ENCODE assay signal across 1 cellular context in genomic region chr3:183287301-183287971, GRCh38.
TF ChIP-seq lines count a peak whose summit lies in the region.

No MANE protein-coding gene starts in this region.

TF ChIP-seq in K562, 482 proteins besides CTCF, POLR2A, EP300 and RAD21 (continued from another document and continues in another):
- TF ChIP-seq PBX2 (CRISPR knock-in tag; IDR thresholded peaks at IDR 0.05; ENCODE audit: low read depth) = no peak
- TF ChIP-seq PBX2 (tag; conservative IDR thresholded peaks at IDR 0.05; ENCODE audit: low read depth) = peak; percentile 75
- TF ChIP-seq GATAD2A (IDR thresholded peaks at IDR 0.05) = no peak
- TF ChIP-seq PTBP1 (IDR thresholded peaks at IDR 0.05; ENCODE audit: low read depth, low read length) = no peak
- no peak for TF ChIP-seq THAP7 (CRISPR knock-in tag; IDR thresholded peaks at IDR 0.05)
- TF ChIP-seq DDX20 (tag; IDR thresholded peaks at IDR 0.05; ENCODE audit: low read depth) = peak; percentile 42; the same call in 1 of the 2 replicates
- TF ChIP-seq MTF1 (CRISPR knock-in tag; IDR thresholded peaks at IDR 0.05; ENCODE audit: borderline replicate concordance) = no peak
- TF ChIP-seq NFYB (IDR thresholded peaks at IDR 0.05; ENCODE audit: extremely low read depth, insufficient read length) = no peak
- no peak for TF ChIP-seq ZNF23 (CRISPR knock-in tag; IDR thresholded peaks at IDR 0.05)
- no peak for TF ChIP-seq ZNF12 (CRISPR knock-in tag; IDR thresholded peaks at IDR 0.05)
- no peak for TF ChIP-seq E2F1 (CRISPR knock-in tag; IDR thresholded peaks at IDR 0.05)
- TF ChIP-seq ZNF121 (CRISPR knock-in tag; conservative IDR thresholded peaks at IDR 0.05) = no peak
- TF ChIP-seq CBX2 (IDR thresholded peaks at IDR 0.05; ENCODE audit: insufficient read depth, low read length, poor library complexity, severe bottlenecking) = no peak
- TF ChIP-seq BCOR (IDR thresholded peaks at IDR 0.05) = no peak
- no peak for TF ChIP-seq ZNF280B (CRISPR knock-in tag; IDR thresholded peaks at IDR 0.05)
- peak; percentile 48; the same call in 1 of the 2 replicates for TF ChIP-seq MEF2A (IDR thresholded peaks at IDR 0.05; ENCODE audit: control insufficient read depth, low read depth, low read length)
- TF ChIP-seq MCM3 (IDR thresholded peaks at IDR 0.05) = no peak
- peak in 1 of 2 experiments; percentile 63; a peak in 2 of 4 replicates for TF ChIP-seq ZNF318 (IDR thresholded peaks at IDR 0.05; ENCODE audit: borderline replicate concordance in 1 of 2, low read depth in 1 of 2)
- no peak for TF ChIP-seq MLLT1 (IDR thresholded peaks at IDR 0.05)
- peak; percentile 37; the same call in 1 of the 2 replicates for TF ChIP-seq PHB2 (IDR thresholded peaks at IDR 0.05; ENCODE audit: low read depth)
- TF ChIP-seq PHF21A (IDR thresholded peaks at IDR 0.05; ENCODE audit: borderline replicate concordance, low read depth) = peak; percentile 39; the same call in 1 of the 2 replicates
- TF ChIP-seq KLF1 (tag; IDR thresholded peaks at IDR 0.05) = no peak
- TF ChIP-seq ARNT (IDR thresholded peaks at IDR 0.05) = no peak; a peak in 1 of 4 replicates
- no peak for TF ChIP-seq ZNF398 (CRISPR knock-in tag; IDR thresholded peaks at IDR 0.05)
- TF ChIP-seq ZC3H4 (CRISPR knock-in tag; IDR thresholded peaks at IDR 0.05; ENCODE audit: borderline replicate concordance) = no peak
- no peak for TF ChIP-seq KLF10 (CRISPR knock-in tag; IDR thresholded peaks at IDR 0.05)
- no peak for TF ChIP-seq NR0B1 (IDR thresholded peaks at IDR 0.05; ENCODE audit: partially characterized antibody)
- TF ChIP-seq ZNF764 (CRISPR knock-in tag; IDR thresholded peaks at IDR 0.05; ENCODE audit: low read depth) = no peak
- TF ChIP-seq RBM34 (IDR thresholded peaks at IDR 0.05; ENCODE audit: borderline replicate concordance, insufficient read depth, low read length) = no peak
- TF ChIP-seq BRF1 (IDR thresholded peaks at IDR 0.05; ENCODE audit: borderline replicate concordance, extremely low read depth, insufficient read length) = no peak
- no peak; the same call in 1 of the 2 replicates for TF ChIP-seq STAT5A (IDR thresholded peaks at IDR 0.05; ENCODE audit: borderline replicate concordance, low read length)
- TF ChIP-seq RFX5 (IDR thresholded peaks at IDR 0.05; ENCODE audit: low read depth, low read length) = no peak
- no peak for TF ChIP-seq TBL1XR1 (IDR thresholded peaks at IDR 0.05; ENCODE audit: low read length in 2 of 2)
- no peak for TF ChIP-seq NELFE (IDR thresholded peaks at IDR 0.05; ENCODE audit: insufficient read depth, insufficient read length)
- no peak for TF ChIP-seq CC2D1A (IDR thresholded peaks at IDR 0.05)
